In genomic region chr12:71230542-71230941, GRCh38 we compare ENCODE assay signal across 9 cellular contexts.
"Had no signal": no experiment of that assay in that cellular context is flagged by ENCODE, and none has a peak within 500 bp of the region (broad histone marks: within the 10 kb centered on the region; RNA-seq: fewer than 3 reads in every experiment).

No MANE protein-coding gene starts in this region.

- DNase-seq: GM23248, H7, H9, HCEC 1CT, HFFc6 had no signal

- H3K4me1 ChIP-seq: HAP-1 had no signal

- H3K9me3 ChIP-seq: HAP-1 had no signal

- H3K4me3 Mint-ChIP-seq: GM23338, H9, HFFc6 had no signal

- H3K27ac Mint-ChIP-seq: GM23338, H9, HFFc6 had no signal

- H3K27ac ChIP-seq: GM23248 had no signal

- H3K4me1 Mint-ChIP-seq: GM23338, H9 had no signal

- H3K9me3 Mint-ChIP-seq: GM23338, H9 had no signal

- H3K9ac ChIP-seq: GM23248 had no signal

- H3K4me3 ChIP-seq: GM23248, GM23338, HAP-1 had no signal

- FAIRE-seq: H1, H54 had no signal

- H3K36me3 ChIP-seq: HAP-1 had no signal
